In the genomic region with DNA sequence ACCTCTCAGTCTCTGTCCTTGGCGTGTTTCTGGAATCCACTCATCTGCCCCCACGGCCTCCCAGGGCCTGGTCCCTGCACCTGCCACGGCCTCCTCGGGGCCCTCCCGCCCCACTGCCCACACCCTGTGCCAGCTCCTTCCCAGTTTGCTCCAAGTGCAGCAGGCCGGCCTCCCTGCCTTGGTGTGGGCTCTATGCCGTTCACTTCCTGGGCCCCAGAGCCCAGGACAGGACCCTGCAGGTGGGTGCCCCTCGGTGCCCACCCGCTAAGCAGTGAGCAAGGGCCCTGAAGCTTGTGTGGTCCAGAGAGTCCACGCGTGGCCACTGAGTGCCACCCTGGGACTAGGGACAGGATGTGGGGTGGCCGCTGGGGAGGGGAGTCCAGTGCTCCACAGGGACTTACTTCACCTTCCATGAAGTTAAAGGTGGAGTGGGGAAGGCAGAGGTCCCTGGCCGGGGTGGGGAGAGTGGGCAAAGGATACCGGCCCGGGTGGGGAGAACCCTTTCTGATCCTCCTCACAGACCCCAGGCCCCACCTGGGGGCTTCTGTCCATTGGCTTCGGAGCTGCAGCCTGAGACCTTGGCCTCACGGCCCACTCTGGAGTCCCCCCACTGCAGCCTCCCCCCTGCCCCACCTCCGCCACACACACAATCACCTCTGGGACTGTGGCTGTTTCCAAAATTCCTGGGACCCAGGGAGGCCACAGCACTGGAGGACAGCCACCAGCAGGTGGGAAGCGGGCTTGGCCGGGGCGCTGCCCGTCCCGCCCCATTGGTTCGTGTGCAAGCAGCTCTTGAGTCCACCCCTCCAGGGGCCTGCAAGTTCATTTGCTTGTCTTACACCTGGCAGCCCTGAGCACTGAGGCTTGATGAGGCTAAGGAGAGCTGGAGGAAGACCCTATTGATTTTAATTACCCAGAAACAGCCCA, we compare ENCODE assay signal across 22 cellular contexts.
A peak's percentile ranks its signal among the peaks of the same experiment; 100 is the strongest.
DNase-seq lines count a peak whose midpoint lies in the region; ATAC-seq, FAIRE-seq and TF ChIP-seq lines count a peak whose summit lies in the region.
"Had no signal": no experiment of that assay in that cellular context is flagged by ENCODE, and none has a peak within 500 bp of the region (broad histone marks: within the 10 kb centered on the region; RNA-seq: fewer than 3 reads in every experiment).

No MANE protein-coding gene starts in this region.

- TF ChIP-seq RAD21 in HepG2 (CRISPR knock-in tag; IDR thresholded peaks at IDR 0.05) = no peak

- H2BK12ac ChIP-seq in neuronal stem cell (ENCODE audit: low read length) = peak overlapping the region; percentile 66

- peak overlapping the region; percentile 23 for H3K4ac ChIP-seq in neuronal stem cell (ENCODE audit: low read length)

- ATAC-seq in right lobe of liver = no peak
- ATAC-seq in HepG2 = no peak
- no peak for ATAC-seq in upper lobe of right lung
- ATAC-seq in HG02938 (IDR thresholded peaks at IDR 0.05; ENCODE audit: unreplicated experiment) = no peak
- ATAC-seq: A549 had no signal

- H3K4me1 ChIP-seq in right lobe of liver (no peaks in the 10 kb centered on the region), HepG2 (ENCODE audit: insufficient read depth, low read length) (no peaks in the 10 kb centered on the region), neuronal stem cell (ENCODE audit: control insufficient read depth in 2 of 2, insufficient read depth in 1 of 2, low read depth in 1 of 2, low read length in 2 of 2) (peaks cover 13 to 16% of the 10 kb centered on the region in 2 donors), upper lobe of right lung (no peaks in the 10 kb centered on the region)
- H3K4me1 ChIP-seq: A549, HAP-1 had no signal

- in situ Hi-C loops in HepG2 (cut with HindIII; ENCODE audit: extremely low pct_ligation_motif_present, low pct_unique_long_range_greater_than_20kb) = no loop called here

- H4K91ac ChIP-seq in neuronal stem cell (ENCODE audit: low read depth, low read length, poor library complexity) = no peak overlapping the region

- H3K4me2 ChIP-seq in HepG2 (ENCODE audit: low read depth, low read length) = no peak overlapping the region
- no peak overlapping the region for H3K4me2 ChIP-seq in neuronal stem cell (ENCODE audit: insufficient read depth, low read length, poor library complexity, severe bottlenecking)
- H3K4me2 ChIP-seq: A549 had no signal

- CTCF ChIA-PET in HepG2 (lab: Yijun Ruan, JAX; ENCODE audit: low intra/inter-chr PET ratio, low total read pairs) = no interaction called here

- no peaks in the 10 kb centered on the region for H3K79me2 ChIP-seq in HepG2 (ENCODE audit: insufficient read depth, low read length)

- H3K27me3 ChIP-seq in right lobe of liver (peaks cover 0 to 2% of the 10 kb centered on the region in 2 donors), HepG2 (ENCODE audit: control insufficient read depth in 1 of 2, insufficient read depth in 2 of 2, low read length in 2 of 2) (peaks cover 13 to 52% of the 10 kb centered on the region in 2 experiments; a peak in 4 of 5 replicates), neuronal stem cell (ENCODE audit: control insufficient read depth in 3 of 3, insufficient read depth in 3 of 3, low read depth in 1 of 3, low read length in 3 of 3) (peaks cover 0 to 42% (median 0%) of the 10 kb centered on the region in 3 experiments), upper lobe of right lung (peaks cover 49% of the 10 kb centered on the region)

- no peak for TF ChIP-seq CTCF in right lobe of liver (IDR thresholded peaks at IDR 0.05)
- no peak for TF ChIP-seq CTCF in HepG2 (CRISPR knock-in tag; IDR thresholded peaks at IDR 0.05)
- TF ChIP-seq CTCF in upper lobe of right lung (IDR thresholded peaks at IDR 0.05) = no peak

- POLR2A ChIA-PET in HepG2 (lab: Yijun Ruan, JAX) = no interaction called here

- no peak overlapping the region for H2BK120ac ChIP-seq in neuronal stem cell (ENCODE audit: low read depth, low read length)

- no peaks in the 10 kb centered on the region for H4K20me1 ChIP-seq in HepG2 (ENCODE audit: insufficient read depth, low read length)

- WGBS in right lobe of liver (ENCODE audit: insufficient coverage, low coverage, low lambda C conversion rate, missing lambda C conversion rate) = 81% methylated on average over 9 of the region's 24 CpGs
- WGBS in HepG2 (ENCODE audit: low lambda C conversion rate) = 15% methylated on average over 13 of the region's 24 CpGs
- WGBS in neuronal stem cell (ENCODE audit: extremely low coverage in 2 of 2, insufficient read length in 2 of 2, insufficient replicate concordance in 1 of 2), 2 donors = no CpG with 5 or more reads among the region's 24 CpGs

- H3K18ac ChIP-seq in neuronal stem cell (ENCODE audit: low read length) = peak overlapping the region; percentile 92

- TF ChIP-seq EP300 in HepG2 (IDR thresholded peaks at IDR 0.05; ENCODE audit: low read depth in 2 of 2, low read length in 2 of 2) = no peak
- no peak for TF ChIP-seq EP300 in HepG2 (CRISPR knock-in tag; IDR thresholded peaks at IDR 0.05; ENCODE audit: borderline replicate concordance)

- H3K14ac ChIP-seq in neuronal stem cell (ENCODE audit: low read length) = no peak overlapping the region

- peak overlapping the region; percentile 63 for H2BK5ac ChIP-seq in neuronal stem cell (ENCODE audit: low read length)

- peak overlapping the region; percentile 95 for H2BK15ac ChIP-seq in neuronal stem cell (ENCODE audit: low read length)

- BruUV-seq in HepG2 (replicated peaks; lab: Mats Ljungman, UMichigan) = no TSS peak

- H3K36me3 ChIP-seq in right lobe of liver = no peaks in the 10 kb centered on the region
- no peaks in the 10 kb centered on the region for H3K36me3 ChIP-seq in HepG2 (replicated peaks in 1 of 2; ENCODE audit: control insufficient read depth in 1 of 2, insufficient read depth in 2 of 2, low read length in 2 of 2)
- no peaks in the 10 kb centered on the region for H3K36me3 ChIP-seq in neuronal stem cell (replicated peaks in 1 of 2; ENCODE audit: control insufficient read depth in 2 of 2, insufficient read depth in 2 of 2, low read length in 2 of 2)
- H3K36me3 ChIP-seq in upper lobe of right lung = no peaks in the 10 kb centered on the region
- H3K36me3 ChIP-seq: HAP-1 had no signal

- no peak for FAIRE-seq in HepG2 (lab: Jason Lieb, UNC)
- FAIRE-seq: A549 had no signal

- TF ChIP-seq POLR2A in right lobe of liver (IDR thresholded peaks at IDR 0.05) (no peak), HepG2 (IDR thresholded peaks at IDR 0.05; ENCODE audit: insufficient read depth in 1 of 2, low read depth in 2 of 2, low read length in 2 of 2) (no peak)

- H3K27ac ChIP-seq in right lobe of liver = no peak overlapping the region
- no peak overlapping the region for H3K27ac ChIP-seq in HepG2 (ENCODE audit: extremely low read length, insufficient read depth, low read length)
- H3K27ac ChIP-seq in neuronal stem cell (replicated peaks; ENCODE audit: low read length) = no peak overlapping the region
- no peak overlapping the region for H3K27ac ChIP-seq in upper lobe of right lung
- H3K27ac ChIP-seq: A549, HL-60 had no signal

- H3K9ac ChIP-seq in HepG2 (ENCODE audit: insufficient read depth, low read depth, low read length) = no peak overlapping the region
- H3K9ac ChIP-seq in neuronal stem cell (ENCODE audit: low read depth, low read length, poor library complexity) = no peak overlapping the region

- no peak overlapping the region for H3K4me3 ChIP-seq in right lobe of liver
- no peak overlapping the region for H3K4me3 ChIP-seq in HepG2 (replicated peaks in 1 of 3; ENCODE audit: insufficient read depth in 1 of 3, low read depth in 2 of 3, low read length in 3 of 3)
- H3K4me3 ChIP-seq in neuronal stem cell (ENCODE audit: low read length in 2 of 2) = no peak overlapping the region
- H3K4me3 ChIP-seq in upper lobe of right lung = no peak overlapping the region
- H3K4me3 ChIP-seq: A549, HAP-1 had no signal

- H3K79me1 ChIP-seq in neuronal stem cell (ENCODE audit: low read depth, low read length) = no peaks in the 10 kb centered on the region

- H4K8ac ChIP-seq in neuronal stem cell (ENCODE audit: low read depth, low read length) = no peak overlapping the region

- no peak overlapping the region for H2AFZ ChIP-seq in HepG2 (ENCODE audit: low read length)
- no peak overlapping the region for H2AFZ ChIP-seq in neuronal stem cell (ENCODE audit: low read length)

- intact Hi-C loops in right lobe of liver (cut with DNase I) (no loop called here), HepG2 (cut with micrococcal nuclease; ENCODE audit: unreplicated experiment) (no loop called here), upper lobe of right lung (cut with DNase I) (loop anchor here (10.0 kb wide), 1 partner anchor 61 kb away; a partner anchor contains a TSS)

- H3K9me3 ChIP-seq in right lobe of liver (no peaks in the 10 kb centered on the region), HepG2 (ENCODE audit: low read length) (no peaks in the 10 kb centered on the region), neuronal stem cell (replicated peaks in 1 of 2; ENCODE audit: control insufficient read depth in 2 of 2, insufficient read depth in 1 of 2, low read depth in 1 of 2, low read length in 2 of 2) (peaks cover 0 to 4% of the 10 kb centered on the region in 2 donors), upper lobe of right lung (no peaks in the 10 kb centered on the region)
- H3K9me3 ChIP-seq: A549, HAP-1 had no signal

- no peak overlapping the region for H3K23ac ChIP-seq in neuronal stem cell (ENCODE audit: low read depth, low read length, poor library complexity)

- peak in 2 of 3 donors; percentile 8 to 33 for DNase-seq in right lobe of liver
- no peak for DNase-seq in HepG2 (ENCODE audit: low spot score)
- peak; percentile 3 for DNase-seq in iPS-NIHi11 (ENCODE audit: low spot score)
- no peak for DNase-seq in neuronal stem cell (ENCODE audit: low spot score)
- peak; percentile 47 for DNase-seq in upper lobe of right lung
- no peak for DNase-seq in globus pallidus (ENCODE audit: low spot score)
- no peak for DNase-seq in Ammon's horn (ENCODE audit: low spot score)
- DNase-seq: COR-L47, DMS 273 treated with DMSO at 0.1 percent for 48 hours, DMS79 treated with DMSO at 0.1 percent for 48 hours, KBM-7, NCI-H1092, NCI-H1436, NCI-H187 treated with DMSO at 0.1 percent for 48 hours, NCI-H2107, NCI-H446 treated with DMSO at 0.1 percent for 48 hours, NCI-H526 treated with DMSO at 0.1 percent for 48 hours, SHP77 had no signal

- peak overlapping the region; percentile 86 for H2AK5ac ChIP-seq in neuronal stem cell (ENCODE audit: low read depth, low read length)

TF ChIP-seq in HepG2, 621 proteins besides CTCF, POLR2A, EP300 and RAD21 (continues in another document):
- TF ChIP-seq ZSCAN31 (CRISPR knock-in tag; IDR thresholded peaks at IDR 0.05; ENCODE audit: low read depth) = no peak

Comparison
In these comparisons a context has a peak if more than half of its experiments do, and no peak if none do; other contexts are left out.
1. DNase-seq: peak in right lobe of liver (2 of 3), iPS-NIHi11 (single experiment) and upper lobe of right lung (single experiment); none in HepG2 (single experiment), neuronal stem cell (single experiment), globus pallidus (single experiment) and Ammon's horn (single experiment).